Comparison of ENCODE assay signal across 13 cellular contexts in the genomic region with DNA sequence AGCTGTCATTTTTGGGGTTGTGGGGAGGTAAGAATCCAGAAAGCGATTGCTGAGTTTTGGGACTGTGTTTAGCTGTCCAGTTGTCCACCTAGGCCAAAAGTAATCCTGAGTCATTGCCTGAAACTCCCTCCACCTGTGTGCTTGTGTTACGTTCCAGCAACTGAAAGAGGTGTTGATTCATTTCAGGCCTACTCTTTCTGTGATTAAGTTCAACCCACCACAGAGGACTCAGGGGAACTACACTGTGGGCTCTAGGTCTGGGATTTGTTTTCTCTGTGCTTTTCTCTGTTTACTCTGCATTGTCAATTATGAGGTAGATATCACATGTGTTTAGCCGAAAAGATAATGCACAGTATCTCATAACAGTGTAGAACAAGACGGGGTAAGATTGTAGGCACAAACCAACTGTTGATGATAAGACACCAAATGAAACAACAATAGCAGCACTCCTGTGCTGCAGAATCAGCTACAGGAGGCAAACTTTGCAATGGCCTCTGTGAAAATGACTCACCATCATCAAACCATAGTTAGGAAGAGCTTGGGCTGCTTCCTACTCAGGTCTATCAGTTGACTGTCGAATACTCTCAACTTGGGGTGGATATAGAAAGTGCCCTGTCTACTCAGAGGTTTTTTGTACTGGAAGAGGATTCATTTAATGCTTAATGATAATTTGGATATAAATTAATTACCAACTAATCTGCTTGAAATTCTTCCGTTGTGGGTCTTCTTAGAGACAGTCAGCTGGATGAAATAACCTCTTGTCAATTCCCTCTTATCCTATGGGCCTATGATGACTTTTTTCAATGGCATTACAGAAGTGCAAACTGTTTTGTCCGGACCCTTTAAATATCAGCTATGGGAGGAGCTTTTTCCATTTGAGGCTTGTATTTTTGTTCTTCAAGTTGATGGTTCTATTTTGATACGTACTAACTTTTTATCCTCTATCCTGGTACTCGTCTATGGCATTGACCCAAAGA.
DNase-seq lines count a peak whose midpoint lies in the region; ATAC-seq and TF ChIP-seq lines count a peak whose summit lies in the region.
"Had no signal": no experiment of that assay in that cellular context is flagged by ENCODE, and none has a peak within 500 bp of the region (broad histone marks: within the 10 kb centered on the region; RNA-seq: fewer than 3 reads in every experiment).

No MANE protein-coding gene starts in this region.

- TF ChIP-seq CTCF in GM10248 (IDR thresholded peaks at IDR 0.05; ENCODE audit: control extremely low read depth, extremely low read depth, low read depth, missing control alignments) (no peak), stomach (IDR thresholded peaks at IDR 0.05) (no peak)

- 63 to 69% (median 65%) methylated on average over 9 of the region's 9 CpGs for WGBS in stomach, 5 donors

- POLR2A ChIA-PET in GM10248 (lab: Yijun Ruan, JAX) = interaction anchor here (0.9 to 1.0 kb wide), 2 partner anchors 43 to 131 kb away, joined by 3 read pairs; no protein-coding TSS in a partner anchor

- peaks cover 6 to 22% (median 16%) of the 10 kb centered on the region in 4 donors for H3K4me1 ChIP-seq in stomach
- H3K4me1 ChIP-seq: gastrocnemius medialis had no signal

- TF ChIP-seq EP300 in stomach (IDR thresholded peaks at IDR 0.05) = no peak

- H3K36me3 ChIP-seq in stomach = no peaks in the 10 kb centered on the region
- H3K36me3 ChIP-seq: gastrocnemius medialis had no signal

- ATAC-seq in HG02759 (IDR thresholded peaks at IDR 0.05; ENCODE audit: unreplicated experiment) (peak; percentile 98), HG03520 (IDR thresholded peaks at IDR 0.05; ENCODE audit: unreplicated experiment) (peak; percentile 98)
- ATAC-seq: gastrocnemius medialis had no signal

- TF ChIP-seq POLR2A in stomach (IDR thresholded peaks at IDR 0.05) = no peak

- intact Hi-C loops in stomach (cut with DNase I; ENCODE audit: low total_unique reads) = no loop called here

- CTCF ChIA-PET in GM10248 (lab: Yijun Ruan, JAX) = interaction anchor here (0.8 to 4.6 kb wide), 16 partner anchors 11 to 777 kb away, joined by 3 to 22 read pairs (median 3); no protein-coding TSS in a partner anchor

- peak overlapping the region in 1 of 5 donors; percentile 43 for H3K27ac ChIP-seq in stomach
- H3K27ac ChIP-seq: gastrocnemius medialis had no signal

- DNase-seq in GM10248 (ENCODE audit: extremely low spot score) = peak; percentile 74
- DNase-seq in GM19240 (ENCODE audit: insufficient read length, low spot score) = peak; percentile 24
- DNase-seq in NCI-H1417 treated with DMSO at 0.1 percent for 48 hours (lab: John Stamatoyannopoulos, UW) = no peak
- DNase-seq in stomach = no peak
- DNase-seq in Ammon's horn (ENCODE audit: low spot score) = no peak
- DNase-seq in stimulated activated CD8-positive, alpha-beta memory T cell treated with anti-CD3 and anti-CD28 coated beads, Interleukin-4, amount 100 ng/mL, for 48 hours = no peak
- DNase-seq: activated CD8-positive, alpha-beta memory T cell treated with anti-CD3 and anti-CD28 coated beads, Interleukin-2, amount 50 U/mL, for 48 hours; cerebellar nuclear complex; gastrocnemius medialis; small intestine; stimulated activated naive CD4-positive, alpha-beta T cell treated with Interleukin-2 at 50 U/mL for 16 hours had no signal

- H3K4me3 ChIP-seq in stomach = no peak overlapping the region
- H3K4me3 ChIP-seq: gastrocnemius medialis had no signal

- H3K27me3 ChIP-seq in stomach = no peaks in the 10 kb centered on the region
- H3K27me3 ChIP-seq: gastrocnemius medialis had no signal

- no peaks in the 10 kb centered on the region for H3K9me3 ChIP-seq in stomach
- H3K9me3 ChIP-seq: gastrocnemius medialis had no signal

Comparison
In these comparisons a context has a peak if more than half of its experiments do, and no peak if none do; other contexts are left out.
1. DNase-seq: peak in GM10248 (single experiment) and GM19240 (single experiment); none in NCI-H1417 treated with DMSO at 0.1 percent for 48 hours (single experiment), stomach (single experiment), Ammon's horn (single experiment) and stimulated activated CD8-positive, alpha-beta memory T cell treated with anti-CD3 and anti-CD28 coated beads, Interleukin-4, amount 100 ng/mL, for 48 hours (single experiment).